In genomic region chr2:157572725-157573124, GRCh38 we compare ENCODE assay signal across 8 cellular contexts. TPM values are rescaled to one million over a fixed set of nuclear protein-coding genes. Genes with fewer than 3 reads are reported as not detected.
A peak's percentile ranks its signal among the peaks of the same experiment; 100 is the strongest.
DNase-seq lines count a peak whose midpoint lies in the region; ATAC-seq and TF ChIP-seq lines count a peak whose summit lies in the region.

No MANE protein-coding gene starts in this region.

- CTCF ChIA-PET in BJ (lab: Yijun Ruan, JAX) = interaction anchor here (1.0 kb wide), 1 partner anchor 35 kb away, joined by 3 read pairs; no protein-coding TSS in a partner anchor

- H3K4me3 ChIP-seq in BJ (ENCODE audit: low read depth, low read length) = no peak overlapping the region
- no peak overlapping the region for H3K4me3 ChIP-seq in fibroblast of mammary gland (ENCODE audit: control insufficient read depth, low read depth, low read length)

- ATAC-seq in GM19351 (IDR thresholded peaks at IDR 0.05; ENCODE audit: unreplicated experiment) (peak; percentile 81), HG03520 (IDR thresholded peaks at IDR 0.05; ENCODE audit: unreplicated experiment) (no peak), HG03439 (IDR thresholded peaks at IDR 0.05; ENCODE audit: unreplicated experiment) (no peak), GM21723 (IDR thresholded peaks at IDR 0.05; ENCODE audit: unreplicated experiment) (no peak)

- POLR2A ChIA-PET in BJ (lab: Charles Lee) = no interaction called here

- no peaks in the 10 kb centered on the region for H3K27me3 ChIP-seq in BJ (ENCODE audit: control insufficient read depth, insufficient read depth, low read length)

- no peaks in the 10 kb centered on the region for H3K36me3 ChIP-seq in BJ (ENCODE audit: control insufficient read depth, insufficient read depth, low read length)

- DNase-seq in BJ (ENCODE audit: low read depth) (no peak), NCI-H1694 treated with DMSO at 0.1 percent for 48 hours (lab: John Stamatoyannopoulos, UW) (peak; percentile 17), fibroblast of mammary gland (ENCODE audit: low read depth) (no peak), cerebellar nuclear complex (lab: John Stamatoyannopoulos, UW) (no peak)

- TF ChIP-seq CTCF in BJ (IDR thresholded peaks at IDR 0.05; ENCODE audit: insufficient read depth, low read depth, low read length) (peak; percentile 14; the same call in 1 of the 2 replicates), fibroblast of mammary gland (conservative IDR thresholded peaks at IDR 0.05; ENCODE audit: control insufficient read depth, insufficient read depth, low read depth, low read length) (peak; percentile 27)

RNA-seq across cellular contexts. Expression of gene ACVR1C, which starts 55.9 kb away (rescaled TPM):
- polyA plus RNA-seq in BJ (2011; rRNA removed) = 0.01 and 0.04 TPM in 2 replicates
- polyA minus RNA-seq in BJ (2011; rRNA and poly(A)+ RNA removed) = 0.10 TPM in 1 of 2 replicates, not detected in the other
